Comparison of ENCODE assay signal across 29 cellular contexts in genomic region chr4:164384416-164384815, GRCh38.
DNase-seq lines count a peak whose midpoint lies in the region; ATAC-seq and TF ChIP-seq lines count a peak whose summit lies in the region.
"Had no signal": no experiment of that assay in that cellular context is flagged by ENCODE, and none has a peak within 500 bp of the region (broad histone marks: within the 10 kb centered on the region; RNA-seq: fewer than 3 reads in every experiment).

No MANE protein-coding gene starts in this region.

- peaks cover 43% of the 10 kb centered on the region for H3K27me3 Mint-ChIP-seq in osteocyte (ENCODE audit: unreplicated experiment)
- H3K27me3 Mint-ChIP-seq: central memory CD8-positive, alpha-beta T cell had no signal

- peaks cover 11% of the 10 kb centered on the region for H3K4me1 Mint-ChIP-seq in osteocyte (ENCODE audit: unreplicated experiment)
- H3K4me1 Mint-ChIP-seq: activated CD4-positive, alpha-beta T cell treated with anti-CD3 and anti-CD28 coated beads, Interleukin-2, amount 10 ng/mL, durations not matched to agents 24 days and 14 days; central memory CD8-positive, alpha-beta T cell; IgD-negative memory B cell; memory B cell had no signal

- no peaks in the 10 kb centered on the region for H3K9me3 Mint-ChIP-seq in osteocyte (ENCODE audit: unreplicated experiment)
- H3K9me3 Mint-ChIP-seq: activated CD4-positive, alpha-beta T cell treated with anti-CD3 and anti-CD28 coated beads, Interleukin-2, amount 10 ng/mL, durations not matched to agents 24 days and 14 days; activated naive CD4-positive, alpha-beta T cell treated with anti-CD3 and anti-CD28 coated beads for 36 hours; activated T-cell treated with anti-CD3 and anti-CD28 coated beads, Interleukin-2, amount 50 U/mL, for 72 hours; central memory CD8-positive, alpha-beta T cell; memory B cell had no signal

- peak overlapping the region; percentile 85 for H3K4me3 Mint-ChIP-seq in osteocyte (ENCODE audit: unreplicated experiment)
- H3K4me3 Mint-ChIP-seq: activated CD4-positive, alpha-beta T cell treated with anti-CD3 and anti-CD28 coated beads, Interleukin-2, amount 10 ng/mL, durations not matched to agents 24 days and 14 days; activated naive CD4-positive, alpha-beta T cell treated with anti-CD3 and anti-CD28 coated beads for 36 hours; activated T-cell treated with anti-CD3 and anti-CD28 coated beads, Interleukin-2, amount 50 U/mL, for 72 hours; central memory CD8-positive, alpha-beta T cell; memory B cell; naive thymus-derived CD8-positive, alpha-beta T cell had no signal

- no peak for ATAC-seq in SK-N-SH treated with all-trans-retinoic acid at 6 μM for 48 hours
- ATAC-seq: activated T-cell treated with anti-CD3 and anti-CD28 coated beads, Interleukin-2, amount 50 U/mL, for 72 hours; GM12878; naive thymus-derived CD8-positive, alpha-beta T cell; Panc1 had no signal

- TF ChIP-seq CTCF in osteocyte (IDR thresholded peaks at IDR 0.05) (no peak), foreskin fibroblast (IDR thresholded peaks at IDR 0.05; ENCODE audit: low read depth, low read length) (no peak)

- DNase-seq in Ammon's horn (ENCODE audit: low spot score): peak; percentile 16
- DNase-seq in caudate nucleus (lab: John Stamatoyannopoulos, UW): peak in 2 of 61 donors; percentile 42 to 48
- peak; percentile 44 for DNase-seq in inferior parietal cortex (ENCODE audit: extremely low spot score)
- DNase-seq in osteocyte (ENCODE audit: extremely low spot score, unreplicated experiment): no peak
- DNase-seq in foreskin fibroblast: no peak
- DNase-seq in stimulated activated CD4-positive, alpha-beta T cell treated with anti-CD3 and anti-CD28 coated beads, Interleukin-4, amount 100 ng/mL, for 1 hour: no peak
- no peak for DNase-seq in NCI-H345 treated with DMSO at 0.1 percent for 48 hours (lab: John Stamatoyannopoulos, UW; ENCODE audit: unreplicated experiment)
- DNase-seq: activated CD4-positive, alpha-beta T cell treated with anti-CD3 and anti-CD28 coated beads, Interleukin-2, amount 10 ng/mL, durations not matched to agents 24 days and 14 days; activated naive CD4-positive, alpha-beta T cell treated with anti-CD3 and anti-CD28 coated beads for 36 hours; activated T-cell treated with anti-CD3 and anti-CD28 coated beads, Interleukin-2, amount 50 U/mL, for 72 hours; amniotic stem cell; BE2C; DMS79 treated with DMSO at 0.1 percent for 48 hours; erythroblast; naive thymus-derived CD8-positive, alpha-beta T cell; NK-92 treated with Interleukin-12 subunit alpha and Interleukin-12 subunit beta, amount 100 ng/mL, for 24 hours; SIG-M5; stimulated activated CD4-positive, alpha-beta T cell treated with anti-CD3 and anti-CD28 coated beads, Interleukin-1b, Interleukin-23, amount 100 ng/mL, for 48 hours; stimulated activated naive CD4-positive, alpha-beta T cell; T-helper 1 cell; trophoblast cell had no signal

- peak overlapping the region; percentile 95 for H3K27ac ChIP-seq in caudate nucleus (ENCODE audit: low read depth, low read length)
- H3K27ac ChIP-seq: skin epidermis had no signal

- no peaks in the 10 kb centered on the region for H3K36me3 Mint-ChIP-seq in osteocyte (ENCODE audit: unreplicated experiment)
- H3K36me3 Mint-ChIP-seq: IgD-negative memory B cell; memory B cell; naive thymus-derived CD8-positive, alpha-beta T cell had no signal

- no peak overlapping the region for H3K27ac Mint-ChIP-seq in osteocyte (ENCODE audit: unreplicated experiment)
- H3K27ac Mint-ChIP-seq: activated CD4-positive, alpha-beta T cell treated with anti-CD3 and anti-CD28 coated beads, Interleukin-2, amount 10 ng/mL, durations not matched to agents 24 days and 14 days; activated naive CD4-positive, alpha-beta T cell treated with anti-CD3 and anti-CD28 coated beads for 36 hours; activated T-cell treated with anti-CD3 and anti-CD28 coated beads, Interleukin-2, amount 50 U/mL, for 72 hours; IgD-negative memory B cell; memory B cell; progenitor cell of endocrine pancreas had no signal

- H3K4me3 ChIP-seq in foreskin fibroblast (ENCODE audit: low read depth in 1 of 2, low read length in 2 of 2): no peak overlapping the region
- H3K4me3 ChIP-seq: GM12878 had no signal

TF ChIP-seq in SK-N-SH treated with all-trans-retinoic acid at 6 μM for 48 hours, 23 proteins besides CTCF, POLR2A, EP300 and RAD21 (continues in another document):
- TF ChIP-seq CREB5 (CRISPR knock-in tag; IDR thresholded peaks at IDR 0.05; ENCODE audit: low read depth): no peak
- no peak for TF ChIP-seq ISL1 (CRISPR knock-in tag; IDR thresholded peaks at IDR 0.05)
- no peak for TF ChIP-seq PPARA (CRISPR knock-in tag; IDR thresholded peaks at IDR 0.05; ENCODE audit: borderline replicate concordance)
- no peak for TF ChIP-seq ZNF565 (CRISPR knock-in tag; conservative IDR thresholded peaks at IDR 0.05; ENCODE audit: low read depth)
- no peak for TF ChIP-seq POU6F1 (CRISPR knock-in tag; IDR thresholded peaks at IDR 0.05; ENCODE audit: borderline replicate concordance, low read depth)
- TF ChIP-seq TCF4 (CRISPR knock-in tag; IDR thresholded peaks at IDR 0.05; ENCODE audit: borderline replicate concordance): no peak
- TF ChIP-seq PATZ1 (CRISPR knock-in tag; IDR thresholded peaks at IDR 0.05; ENCODE audit: borderline replicate concordance): no peak
- no peak for TF ChIP-seq OSR1 (CRISPR knock-in tag; IDR thresholded peaks at IDR 0.05)
- TF ChIP-seq CSRNP3 (CRISPR knock-in tag; IDR thresholded peaks at IDR 0.05): no peak

Comparison
In these comparisons a context has a peak if more than half of its experiments do, and no peak if none do; other contexts are left out.
1. DNase-seq: peak in Ammon's horn (single experiment) and inferior parietal cortex (single experiment); none in osteocyte (single experiment), foreskin fibroblast (0 of 2), stimulated activated CD4-positive, alpha-beta T cell treated with anti-CD3 and anti-CD28 coated beads, Interleukin-4, amount 100 ng/mL, for 1 hour (single experiment) and NCI-H345 treated with DMSO at 0.1 percent for 48 hours (single experiment).